Comparison of ENCODE assay signal across 7 cellular contexts in the genomic region with DNA sequence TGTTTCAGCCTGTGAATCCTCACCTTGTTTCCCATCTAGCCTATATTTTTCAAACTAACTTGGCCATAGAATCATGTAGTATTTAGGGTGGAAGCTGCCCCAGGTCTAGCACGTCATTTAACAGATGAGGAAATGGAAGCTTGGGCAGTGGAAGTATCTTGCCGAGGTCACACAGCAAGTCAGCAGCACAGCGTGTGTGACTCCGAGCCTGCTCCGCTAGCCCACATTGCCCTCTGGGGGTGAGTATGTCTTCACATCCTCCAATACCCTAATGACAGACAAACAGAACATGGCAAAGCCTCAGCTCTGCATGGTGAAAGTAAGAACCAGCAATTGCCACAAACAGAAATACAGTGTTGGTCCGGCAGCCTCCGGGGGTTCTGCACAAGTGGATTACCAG. TPM values are rescaled to one million over a fixed set of nuclear protein-coding genes. Genes with fewer than 3 reads are reported as not detected.
DNase-seq lines count a peak whose midpoint lies in the region; ATAC-seq and TF ChIP-seq lines count a peak whose summit lies in the region.

No MANE protein-coding gene starts in this region.

- no peaks in the 10 kb centered on the region for H3K9me3 ChIP-seq in cardiac muscle cell (ENCODE audit: low read depth)

- H3K4me1 Mint-ChIP-seq in activated CD8-positive, alpha-beta memory T cell treated with anti-CD3 and anti-CD28 coated beads, Interleukin-2, amount 10 ng/mL, durations not matched to agents 7 days and 5 days: peaks cover 83% of the 10 kb centered on the region

- CTCF ChIA-PET in activated CD8-positive, alpha-beta memory T cell treated with anti-CD3 and anti-CD28 coated beads, Interleukin-2, amount 10 ng/mL, durations not matched to agents 7 days and 5 days (lab: Charles Lee): interaction anchor here (0.9 to 14.1 kb wide), 35 partner anchors 9 to 402 kb away, joined by 3 to 248 read pairs (median 12); a partner anchor contains a TSS

- no peaks in the 10 kb centered on the region for H3K9me3 Mint-ChIP-seq in activated CD8-positive, alpha-beta memory T cell treated with anti-CD3 and anti-CD28 coated beads, Interleukin-2, amount 10 ng/mL, durations not matched to agents 7 days and 5 days (ENCODE audit: low read depth)

- H3K27me3 Mint-ChIP-seq in activated CD8-positive, alpha-beta memory T cell treated with anti-CD3 and anti-CD28 coated beads, Interleukin-2, amount 10 ng/mL, durations not matched to agents 7 days and 5 days: peaks cover 4% of the 10 kb centered on the region

- peak overlapping the region; percentile 82 for H3K4me3 Mint-ChIP-seq in activated CD8-positive, alpha-beta memory T cell treated with anti-CD3 and anti-CD28 coated beads, Interleukin-2, amount 10 ng/mL, durations not matched to agents 7 days and 5 days

- H3K4me3 ChIP-seq in NB4 (ENCODE audit: low read depth, low read length): no peak overlapping the region
- no peak overlapping the region for H3K4me3 ChIP-seq in cardiac muscle cell

- no peak for TF ChIP-seq POLR2A in NB4 (IDR thresholded peaks at IDR 0.05; ENCODE audit: extremely low read depth, insufficient read length)

- no peaks in the 10 kb centered on the region for H3K4me1 ChIP-seq in cardiac muscle cell (ENCODE audit: low read depth)

- peak overlapping the region; percentile 98 for H3K27ac Mint-ChIP-seq in activated CD8-positive, alpha-beta memory T cell treated with anti-CD3 and anti-CD28 coated beads, Interleukin-2, amount 10 ng/mL, durations not matched to agents 7 days and 5 days

- no peaks in the 10 kb centered on the region for H3K36me3 ChIP-seq in cardiac muscle cell

- peak; percentile 60 for TF ChIP-seq CTCF in NB4 (IDR thresholded peaks at IDR 0.05; ENCODE audit: low read depth, low read length)
- no peak for TF ChIP-seq CTCF in cardiac muscle cell (IDR thresholded peaks at IDR 0.05; ENCODE audit: low read depth, low read length)

- H3K27ac ChIP-seq in cardiac muscle cell: no peak overlapping the region

- peak; percentile 28 for ATAC-seq in GM19468 (IDR thresholded peaks at IDR 0.05; ENCODE audit: extremely low read depth, unreplicated experiment)
- ATAC-seq in activated CD8-positive, alpha-beta memory T cell treated with anti-CD3 and anti-CD28 coated beads, Interleukin-2, amount 10 ng/mL, durations not matched to agents 7 days and 5 days: peak; percentile 60

- DNase-seq in NB4 (ENCODE audit: low read depth) (peak; percentile 96), cardiac muscle cell (ENCODE audit: low read depth in 1 of 2, low spot score in 1 of 2) (peak; percentile 18 to 24), AG08395 (ENCODE audit: low spot score) (no peak), DMS53 treated with DMSO at 0.1 percent for 48 hours (lab: John Stamatoyannopoulos, UW; ENCODE audit: unreplicated experiment) (no peak)
- DNase-seq in activated CD8-positive, alpha-beta memory T cell treated with anti-CD3 and anti-CD28 coated beads, Interleukin-2, amount 10 ng/mL, durations not matched to agents 7 days and 5 days: peak; percentile 93
- peak; percentile 35 to 43 for DNase-seq in stimulated activated CD4-positive, alpha-beta T cell treated with anti-CD3 and anti-CD28 coated beads, Interleukin-15, amount 100 ng/mL, for 48 hours (ENCODE audit: low read depth in 2 of 2)

- H3K36me3 Mint-ChIP-seq in activated CD8-positive, alpha-beta memory T cell treated with anti-CD3 and anti-CD28 coated beads, Interleukin-2, amount 10 ng/mL, durations not matched to agents 7 days and 5 days: peaks cover 39% of the 10 kb centered on the region

- H3K27me3 ChIP-seq in cardiac muscle cell: no peaks in the 10 kb centered on the region

RNA-seq across cellular contexts. Expression of a gene that starts 2.2 kb away (rescaled TPM):
- 10 to 100 TPM; 87.0 to 99.8 TPM for total RNA-seq in activated CD8-positive, alpha-beta memory T cell treated with anti-CD3 and anti-CD28 coated beads, Interleukin-2, amount 10 ng/mL, durations not matched to agents 7 days and 5 days
- not detected in 2 replicates for total RNA-seq in cardiac muscle cell
- polyA plus RNA-seq in cardiac muscle cell: not detected in 2 replicates

RNA-seq across cellular contexts. Expression of a gene that starts 14.7 kb away (rescaled TPM):
- 10 to 100 TPM; 37.9 to 80.1 TPM for total RNA-seq in activated CD8-positive, alpha-beta memory T cell treated with anti-CD3 and anti-CD28 coated beads, Interleukin-2, amount 10 ng/mL, durations not matched to agents 7 days and 5 days
- not detected in 2 replicates for total RNA-seq in cardiac muscle cell
- polyA plus RNA-seq in cardiac muscle cell: not detected in 2 replicates

RNA-seq across cellular contexts. Expression of a gene that starts 38.5 kb away (rescaled TPM):
- 10 to 100 TPM in 1 of 2 experiments, 1 to 10 TPM in 1; 10.0 to 11.9 TPM for total RNA-seq in activated CD8-positive, alpha-beta memory T cell treated with anti-CD3 and anti-CD28 coated beads, Interleukin-2, amount 10 ng/mL, durations not matched to agents 7 days and 5 days
- 7.2 and 8.6 TPM in 2 replicates for total RNA-seq in cardiac muscle cell
- 5.3 and 10.4 TPM in 2 replicates for polyA plus RNA-seq in cardiac muscle cell

Comparison
In these comparisons a context has a peak if more than half of its experiments do, and no peak if none do; other contexts are left out.
1. DNase-seq: peak in NB4 (single experiment), activated CD8-positive, alpha-beta memory T cell treated with anti-CD3 and anti-CD28 coated beads, Interleukin-2, amount 10 ng/mL, durations not matched to agents 7 days and 5 days (single experiment), cardiac muscle cell (2 of 2) and stimulated activated CD4-positive, alpha-beta T cell treated with anti-CD3 and anti-CD28 coated beads, Interleukin-15, amount 100 ng/mL, for 48 hours (2 of 2); none in AG08395 (single experiment) and DMS53 treated with DMSO at 0.1 percent for 48 hours (single experiment).
2. RNA of a gene that starts 2.2 kb away (total RNA-seq): 87.0 to 99.8 TPM in activated CD8-positive, alpha-beta memory T cell treated with anti-CD3 and anti-CD28 coated beads, Interleukin-2, amount 10 ng/mL, durations not matched to agents 7 days and 5 days; not detected in cardiac muscle cell; every median in the first group is over 10 times any median in the second.
3. RNA of a gene that starts 14.7 kb away (total RNA-seq): 37.9 to 80.1 TPM in activated CD8-positive, alpha-beta memory T cell treated with anti-CD3 and anti-CD28 coated beads, Interleukin-2, amount 10 ng/mL, durations not matched to agents 7 days and 5 days; not detected in cardiac muscle cell; every median in the first group is over 10 times any median in the second.